Comparison of ENCODE assay signal across 1 cellular context in the genomic region with DNA sequence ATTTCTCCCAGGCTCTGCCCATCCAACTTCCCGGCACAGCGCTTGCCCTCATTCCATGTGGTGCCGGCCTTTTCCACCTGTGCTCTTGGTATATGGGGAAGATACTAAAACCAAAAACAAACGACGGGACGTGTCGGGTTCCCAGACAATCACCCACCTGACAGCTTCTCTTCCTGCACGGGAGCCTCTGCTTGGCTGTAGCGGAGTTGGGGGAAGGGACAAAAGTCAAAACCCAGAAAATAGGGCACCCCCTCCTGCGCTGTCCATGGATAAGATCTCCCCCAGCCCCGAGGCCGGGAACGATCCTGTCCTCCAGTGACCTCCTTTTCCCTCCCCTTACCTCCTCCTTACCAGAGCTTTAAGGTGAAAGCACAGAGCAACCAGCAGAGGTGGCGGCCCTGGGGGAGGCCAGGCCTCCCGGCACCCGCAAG.
TF ChIP-seq lines count a peak whose summit lies in the region.

No MANE protein-coding gene starts in this region.

TF ChIP-seq in GM12878, 131 proteins besides CTCF, POLR2A, EP300 and RAD21:
- TF ChIP-seq MXI1 (IDR thresholded peaks at IDR 0.05; ENCODE audit: low read depth, low read length) (peak; percentile 27; the same call in 1 of the 2 replicates), EZH2 (IDR thresholded peaks at IDR 0.05; ENCODE audit: borderline replicate concordance, control insufficient read depth, low read depth, low read length) (no peak)
